In genomic region chr17:35110791-35111190, GRCh38 we compare ENCODE assay signal across 13 cellular contexts. TPM values are rescaled to one million over a fixed set of nuclear protein-coding genes. Genes with fewer than 3 reads are reported as not detected.
"Had no signal": no experiment of that assay in that cellular context is flagged by ENCODE, and none has a peak within 500 bp of the region (broad histone marks: within the 10 kb centered on the region; RNA-seq: fewer than 3 reads in every experiment).

No MANE protein-coding gene starts in this region.

RNA-seq across cellular contexts. Expression of gene FNDC8, which starts 10.6 kb away (rescaled TPM):
- total RNA-seq: activated B cell treated with CpG ODN at 0.5 μM for 24 hours; activated CD4-positive, alpha-beta memory T cell treated with anti-CD3 and anti-CD28 coated beads for 36 hours; activated CD4-positive, alpha-beta memory T cell treated with anti-CD3 and anti-CD28 coated beads, Interleukin-2, amount 10 ng/mL, durations not matched to agents 7 days and 5 days; activated CD4-positive, alpha-beta T cell treated with anti-CD3 and anti-CD28 coated beads for 36 hours; activated CD4-positive, alpha-beta T cell treated with anti-CD3 and anti-CD28 coated beads, Interleukin-2, amount 10 ng/mL, durations not matched to agents 24 days and 14 days; activated CD4-positive, alpha-beta T cell treated with anti-CD3 and anti-CD28 coated beads, Interleukin-2, amount 10 ng/mL, durations not matched to agents 7 days and 5 days; activated CD8-positive, alpha-beta memory T cell treated with anti-CD3 and anti-CD28 coated beads for 36 hours; activated CD8-positive, alpha-beta memory T cell treated with anti-CD3 and anti-CD28 coated beads, Interleukin-2, amount 10 ng/mL, durations not matched to agents 7 days and 5 days; activated CD8-positive, alpha-beta T cell treated with anti-CD3 and anti-CD28 coated beads for 36 hours; activated CD8-positive, alpha-beta T cell treated with anti-CD3 and anti-CD28 coated beads, Interleukin-2, amount 10 ng/mL, durations not matched to agents 7 days and 5 days; T-cell; T-helper 2 cell treated with Interferon-gamma antibody and Interleukin-4, amounts not matched to agents 100 ng/mL and 5 ng/mL, for 36 hours; WTC11 had no signal

RNA-seq across cellular contexts. Expression of gene UNC45B, which starts 36.8 kb away (rescaled TPM):
- total RNA-seq: activated B cell treated with CpG ODN at 0.5 μM for 24 hours; activated CD4-positive, alpha-beta T cell treated with anti-CD3 and anti-CD28 coated beads, Interleukin-2, amount 10 ng/mL, durations not matched to agents 24 days and 14 days; activated CD8-positive, alpha-beta memory T cell treated with anti-CD3 and anti-CD28 coated beads for 36 hours; activated CD8-positive, alpha-beta T cell treated with anti-CD3 and anti-CD28 coated beads, Interleukin-2, amount 10 ng/mL, durations not matched to agents 7 days and 5 days had no signal
